ENCODE assay signal across 8 cellular contexts in the genomic region with DNA sequence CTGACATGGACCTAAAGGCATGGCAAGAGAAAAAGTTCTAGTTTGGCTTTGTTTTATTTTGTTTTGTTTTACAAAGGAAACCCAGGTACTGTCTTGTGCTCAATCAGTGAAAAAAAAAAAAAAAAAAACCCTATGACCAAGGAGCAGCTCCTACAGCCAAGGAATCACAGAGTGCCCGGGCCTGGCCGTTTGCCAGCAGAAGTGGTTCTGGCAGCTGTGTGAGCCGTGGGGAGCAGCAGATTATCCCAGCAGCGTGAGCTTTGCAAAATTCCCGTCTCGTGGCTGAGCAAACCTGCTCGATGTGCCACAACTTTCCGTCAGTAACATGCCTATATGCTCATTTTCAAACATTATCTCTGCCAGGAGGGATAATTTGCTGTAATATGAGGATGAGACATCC.
A peak's percentile ranks its signal among the peaks of the same experiment; 100 is the strongest.
DNase-seq lines count a peak whose midpoint lies in the region; ATAC-seq, FAIRE-seq and TF ChIP-seq lines count a peak whose summit lies in the region.
"Had no signal": no experiment of that assay in that cellular context is flagged by ENCODE, and none has a peak within 500 bp of the region (broad histone marks: within the 10 kb centered on the region; RNA-seq: fewer than 3 reads in every experiment).

No MANE protein-coding gene starts in this region.

- H3K27me3 ChIP-seq in hepatocyte (no peaks in the 10 kb centered on the region), thoracic aorta (replicated peaks; ENCODE audit: insufficient read depth) (no peaks in the 10 kb centered on the region)

- no peak for TF ChIP-seq POLR2A in GM12892 (IDR thresholded peaks at IDR 0.05; ENCODE audit: low read depth, low read length)

- no peak overlapping the region for H3K27ac ChIP-seq in hepatocyte
- H3K27ac ChIP-seq in thoracic aorta, result no peak overlapping the region
- H3K27ac ChIP-seq: psoas muscle had no signal

- DNase-seq in LNCaP clone FGC (ENCODE audit: low read depth) (peak; percentile 4), SHP77 (lab: John Stamatoyannopoulos, UW) (peak; percentile 54 to 75), hepatocyte (ENCODE audit: low spot score) (peak; percentile 27), thoracic aorta (ENCODE audit: low spot score) (peak; percentile 19), GM12892 (ENCODE audit: insufficient read length) (no peak)

- no peak for FAIRE-seq in GM12892 (lab: Jason Lieb, UNC)

- 53% methylated on average over 8 of the region's 8 CpGs for WGBS in hepatocyte (ENCODE audit: low lambda C conversion rate, missing lambda C conversion rate)

- no peak overlapping the region for H3K4me3 ChIP-seq in LNCaP clone FGC (ENCODE audit: low read depth, low read length)
- H3K4me3 ChIP-seq in hepatocyte, result no peak overlapping the region
- no peak overlapping the region for H3K4me3 ChIP-seq in thoracic aorta
- H3K4me3 ChIP-seq: psoas muscle had no signal

- H3K36me3 ChIP-seq in hepatocyte (replicated peaks; ENCODE audit: insufficient read depth, low read depth) (no peaks in the 10 kb centered on the region), thoracic aorta (no peaks in the 10 kb centered on the region)

- ATAC-seq in thoracic aorta (ENCODE audit: insufficient number of reproducible peaks, low FRiP score, low read depth) (no peak), GM18517 (IDR thresholded peaks at IDR 0.05; ENCODE audit: unreplicated experiment) (no peak), GM21367 (IDR thresholded peaks at IDR 0.05; ENCODE audit: unreplicated experiment) (no peak)
- ATAC-seq: psoas muscle had no signal

- H3K4me1 ChIP-seq in hepatocyte (ENCODE audit: insufficient read depth), result no peaks in the 10 kb centered on the region
- H3K4me1 ChIP-seq in thoracic aorta (ENCODE audit: control insufficient read depth in 1 of 2, low read depth in 2 of 2), result peaks cover 6 to 20% of the 10 kb centered on the region in 2 donors
- H3K4me1 ChIP-seq: psoas muscle had no signal

- TF ChIP-seq CTCF in LNCaP clone FGC (IDR thresholded peaks at IDR 0.05; ENCODE audit: control insufficient read depth, extremely low read depth, insufficient read depth) (no peak), hepatocyte (IDR thresholded peaks at IDR 0.05; ENCODE audit: poor library complexity) (no peak), thoracic aorta (IDR thresholded peaks at IDR 0.05) (no peak)

- peak overlapping the region; percentile 13 for H3K4me2 ChIP-seq in hepatocyte

- H3K79me2 ChIP-seq in hepatocyte, result no peaks in the 10 kb centered on the region

- no peak overlapping the region for H2AFZ ChIP-seq in hepatocyte

- H4K20me1 ChIP-seq in hepatocyte (ENCODE audit: insufficient read depth, poor library complexity, severe bottlenecking), result no peaks in the 10 kb centered on the region

- H3K9me2 ChIP-seq in hepatocyte (replicated peaks; ENCODE audit: insufficient read depth), result no peaks in the 10 kb centered on the region

- H3K9me3 ChIP-seq in hepatocyte (ENCODE audit: low read depth), result no peaks in the 10 kb centered on the region
- no peaks in the 10 kb centered on the region for H3K9me3 ChIP-seq in thoracic aorta
- H3K9me3 ChIP-seq: psoas muscle had no signal
